ENCODE assay signal across 8 cellular contexts in the genomic region with DNA sequence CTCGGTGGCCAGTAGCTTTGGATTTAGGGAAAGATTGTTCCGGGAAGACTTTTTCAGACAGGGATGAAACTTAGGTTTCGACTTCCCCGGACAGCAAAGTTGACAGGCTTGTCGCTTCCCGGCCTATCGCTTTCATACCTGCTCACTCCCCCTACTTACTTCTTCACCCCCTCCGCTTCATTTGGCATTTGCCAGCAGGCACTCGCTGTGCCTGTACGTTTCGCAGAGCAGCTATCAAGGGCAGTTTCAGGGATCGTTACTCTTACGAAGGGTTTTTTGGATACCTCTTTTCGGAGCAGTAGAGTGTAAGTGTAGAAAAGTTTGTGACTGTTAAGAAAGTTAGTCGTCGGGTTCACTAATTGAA. TPM values are rescaled to one million over a fixed set of nuclear protein-coding genes. Genes with fewer than 3 reads are reported as not detected.
DNase-seq lines count a peak whose midpoint lies in the region; ATAC-seq and TF ChIP-seq lines count a peak whose summit lies in the region.

No MANE protein-coding gene starts in this region.

- DNase-seq in DMS79 treated with DMSO at 0.1 percent for 48 hours (lab: John Stamatoyannopoulos, UW) (peak; percentile 33), IMR-90 (peak; percentile 2), erythroblast (lab: John Stamatoyannopoulos, UW) (peak; percentile 64 to 72), osteoblast (ENCODE audit: insufficient read length, low spot score, missing footprints) (no peak), SKM-1 (lab: John Stamatoyannopoulos, UW; ENCODE audit: unreplicated experiment) (no peak), NCI-H187 treated with DMSO at 0.1 percent for 48 hours (lab: John Stamatoyannopoulos, UW) (no peak), DMS153 (lab: John Stamatoyannopoulos, UW) (no peak)
- peak; percentile 14 for DNase-seq in activated CD4-positive, alpha-beta T cell treated with anti-CD3 and anti-CD28 coated beads, Interleukin-2, amount 50 U/mL, for 1 hour

- peak overlapping the region; percentile 91 for H3K14ac ChIP-seq in IMR-90 (replicated peaks; ENCODE audit: low read depth, low read length)

- H3K27ac ChIP-seq in IMR-90 (ENCODE audit: insufficient read depth, low read length), result peak overlapping the region; percentile 62
- H3K27ac ChIP-seq in osteoblast (ENCODE audit: low read depth, low read length), result peak overlapping the region; percentile 99

- H3K4me2 ChIP-seq in IMR-90 (ENCODE audit: low read depth, low read length) (peak overlapping the region; percentile 86), osteoblast (ENCODE audit: insufficient read depth, low read length) (peak overlapping the region; percentile 83)

- H2AFZ ChIP-seq in IMR-90 (replicated peaks; ENCODE audit: low read length, poor library complexity), result peak overlapping the region; percentile 86
- peak overlapping the region; percentile 93 for H2AFZ ChIP-seq in osteoblast (ENCODE audit: low read length)

- H3K9me3 ChIP-seq in IMR-90 (ENCODE audit: control insufficient read depth, insufficient read depth, low read length), result no peaks in the 10 kb centered on the region
- no peaks in the 10 kb centered on the region for H3K9me3 ChIP-seq in osteoblast (ENCODE audit: low read depth, low read length)

- H3K9me1 ChIP-seq in IMR-90 (ENCODE audit: insufficient read depth, low read length), result peaks cover 3% of the 10 kb centered on the region; the same call in 1 of the 2 replicates

- POLR2A ChIA-PET in IMR-90 (lab: Charles Lee; ENCODE audit: unreplicated experiment), result no interaction called here

- TF ChIP-seq POLR2A in IMR-90 (IDR thresholded peaks at IDR 0.05; ENCODE audit: low read depth, low read length), result peak; percentile 17; the same call in 1 of the 2 replicates
- no peak for TF ChIP-seq POLR2A in erythroblast (IDR thresholded peaks at IDR 0.05; ENCODE audit: low read length)

- H3K18ac ChIP-seq in IMR-90 (ENCODE audit: low read depth, low read length), result peak overlapping the region; percentile 30; the same call in 1 of the 2 replicates

- H3K27me3 ChIP-seq in IMR-90 (ENCODE audit: control insufficient read depth, insufficient read depth, low read length) (no peaks in the 10 kb centered on the region), osteoblast (ENCODE audit: insufficient read depth, low read length) (no peaks in the 10 kb centered on the region)

- peaks cover 20 to 37% of the 10 kb centered on the region in 2 experiments; a peak in 3 of 4 replicates for H3K79me1 ChIP-seq in IMR-90 (ENCODE audit: low read depth in 1 of 2, low read length in 2 of 2)

- in situ Hi-C loops in IMR-90 (cut with MboI; ENCODE audit: low sequenced_read_pairs), result loop anchor here (5.0 to 25.0 kb wide), 2 partner anchors 251 to 1031 kb away; no protein-coding TSS in a partner anchor

- no peak for TF ChIP-seq RAD21 in IMR-90 (IDR thresholded peaks at IDR 0.05; ENCODE audit: low read length)

- H2AK5ac ChIP-seq in IMR-90 (ENCODE audit: low read depth, low read length), result peak overlapping the region; percentile 15; the same call in 1 of the 2 replicates

- BruUV-seq in IMR-90 (replicated peaks; lab: Mats Ljungman, UMichigan), result no TSS peak

- peak; percentile 2 for ATAC-seq in IMR-90 (ENCODE audit: low read depth)

- H3K4me1 ChIP-seq in IMR-90 (ENCODE audit: control insufficient read depth, insufficient read depth, low read length) (0 out of 2 replicates have a peak, but pooled peaks cover 4% of the 10 kb centered on the region), osteoblast (ENCODE audit: insufficient read depth, low read length) (peaks cover 14% of the 10 kb centered on the region)

- dilution Hi-C loops in IMR-90 (cut with HindIII; ENCODE audit: low sequenced_read_pairs, unreplicated experiment), result no loop called here

- H3K4me3 ChIP-seq in IMR-90 (ENCODE audit: insufficient read depth, low read depth, low read length) (peak overlapping the region; percentile 48), osteoblast (ENCODE audit: insufficient read depth, low read length) (peak overlapping the region; percentile 76)

- H2BK5ac ChIP-seq in IMR-90 (ENCODE audit: low read depth, low read length, poor library complexity, severe bottlenecking), result peak overlapping the region; percentile 65

- peak overlapping the region; percentile 94 for H2BK120ac ChIP-seq in IMR-90 (ENCODE audit: low read depth, low read length)

- CTCF ChIA-PET in IMR-90 (lab: Yijun Ruan, JAX), result interaction anchor here (1.1 kb wide), 1 partner anchor 1026 kb away, joined by 3 read pairs; no protein-coding TSS in a partner anchor

- 0% methylated on average over 2 of the region's 16 CpGs; no CpG with 5 or more reads in 1 of the 2 experiments for WGBS in IMR-90 (ENCODE audit: extremely low coverage in 2 of 2, insufficient read length in 1 of 2), 2 experiments

- peak overlapping the region; percentile 31; the same call in 1 of the 3 replicates for H2BK15ac ChIP-seq in IMR-90 (ENCODE audit: low read depth, low read length)

- H4K8ac ChIP-seq in IMR-90 (ENCODE audit: low read depth in 2 of 2, low read length in 2 of 2), result peak overlapping the region; percentile 81 to 96

- intact Hi-C loops in IMR-90 (cut with micrococcal nuclease), result loop anchor here (5.0 kb wide), 2 partner anchors 179 to 261 kb away; partner anchors contain the start of gene ATP1B1

- H4K20me1 ChIP-seq in IMR-90 (ENCODE audit: insufficient read depth, low read length), result no peaks in the 10 kb centered on the region
- no peaks in the 10 kb centered on the region for H4K20me1 ChIP-seq in osteoblast (ENCODE audit: insufficient read depth, low read length)

- peak overlapping the region; percentile 64 for H4K91ac ChIP-seq in IMR-90 (ENCODE audit: insufficient read depth, low read depth, low read length)

- peak overlapping the region; percentile 45; the same call in 1 of the 2 replicates for H2BK20ac ChIP-seq in IMR-90 (ENCODE audit: low read depth, low read length)

- H3K23ac ChIP-seq in IMR-90 (ENCODE audit: low read depth, low read length), result peak overlapping the region; percentile 88

- TF ChIP-seq CTCF in IMR-90 (conservative IDR thresholded peaks at IDR 0.05; ENCODE audit: low read depth, low read length) (no peak), osteoblast (IDR thresholded peaks at IDR 0.05; ENCODE audit: extremely low read depth, low read depth, low read length) (no peak)

- peaks cover 8% of the 10 kb centered on the region for H3K36me3 ChIP-seq in IMR-90 (ENCODE audit: control insufficient read depth, insufficient read depth, low read length)
- H3K36me3 ChIP-seq in osteoblast (ENCODE audit: insufficient read depth, low read length), result peaks cover 24% of the 10 kb centered on the region

- peak overlapping the region; percentile 86 for H3K4ac ChIP-seq in IMR-90 (ENCODE audit: low read depth, low read length)

- H3K79me2 ChIP-seq in osteoblast (ENCODE audit: insufficient read depth, low read length), result peaks cover 73% of the 10 kb centered on the region

- H3K9ac ChIP-seq in IMR-90 (ENCODE audit: low read depth, low read length), result peak overlapping the region; percentile 85

- peak overlapping the region; percentile 98 for H3K56ac ChIP-seq in IMR-90 (ENCODE audit: extremely low read depth, insufficient read depth, low read length)

- H2AK9ac ChIP-seq in IMR-90 (replicated peaks; ENCODE audit: low read depth, low read length, poor library complexity), result peak overlapping the region; percentile 71

- peak overlapping the region; percentile 75 for H4K5ac ChIP-seq in IMR-90 (ENCODE audit: low read depth, low read length)

TF ChIP-seq in IMR-90, 13 proteins besides CTCF, POLR2A, EP300 and RAD21 (continues in another document):
- TF ChIP-seq SMC3 (IDR thresholded peaks at IDR 0.05; ENCODE audit: low read depth, low read length) (no peak), USF2 (IDR thresholded peaks at IDR 0.05; ENCODE audit: low read depth, low read length) (no peak), CHD1 (IDR thresholded peaks at IDR 0.05; ENCODE audit: low read depth, low read length) (no peak), MXI1 (IDR thresholded peaks at IDR 0.05; ENCODE audit: borderline replicate concordance, low read depth, low read length) (no peak), MAFK (IDR thresholded peaks at IDR 0.05; ENCODE audit: low read depth, low read length) (no peak), ELK1 (IDR thresholded peaks at IDR 0.05; ENCODE audit: borderline replicate concordance, low read depth, low read length) (no peak), RFX5 (IDR thresholded peaks at IDR 0.05; ENCODE audit: low read depth, low read length) (no peak), CEBPB (IDR thresholded peaks at IDR 0.05; ENCODE audit: low read depth, low read length) (no peak), MAZ (IDR thresholded peaks at IDR 0.05; ENCODE audit: borderline replicate concordance, low read depth, low read length) (no peak)

RNA-seq across cellular contexts. Expression of gene BLZF1, which starts 0.4 kb away (rescaled TPM):
- total RNA-seq in IMR-90 (2012; rRNA removed) (24.2 and 38.9 TPM in 2 replicates), osteoblast (29.5 and 29.7 TPM in 2 replicates)
- 11.4 and 14.2 TPM in 2 replicates for polyA plus RNA-seq in IMR-90 (2012; rRNA removed)
- polyA plus RNA-seq in IMR-90 (2012; cell fraction: cytosol; rRNA removed), result 0.90 and 2.4 TPM in 2 replicates
- polyA plus RNA-seq in IMR-90 (2012; cell fraction: nucleus; rRNA removed; ENCODE audit: low replicate concordance), result 0.88 and 15.0 TPM in 2 replicates

RNA-seq across cellular contexts. Expression of gene NME7, which starts 0.8 kb away (rescaled TPM):
- total RNA-seq in IMR-90 (2012; rRNA removed) (18.3 and 44.4 TPM in 2 replicates), osteoblast (28.0 and 31.5 TPM in 2 replicates)
- 14.6 and 22.4 TPM in 2 replicates for polyA plus RNA-seq in IMR-90 (2012; rRNA removed)
- polyA plus RNA-seq in IMR-90 (2012; cell fraction: cytosol; rRNA removed), result 2.4 and 3.8 TPM in 2 replicates
- polyA plus RNA-seq in IMR-90 (2012; cell fraction: nucleus; rRNA removed; ENCODE audit: low replicate concordance), result 0.62 and 4.6 TPM in 2 replicates

RNA-seq across cellular contexts. Expression of gene CCDC181, which starts 58.9 kb away (rescaled TPM):
- total RNA-seq in IMR-90 (2012; rRNA removed) (0.28 TPM in 1 of 2 replicates, not detected in the other), osteoblast (0.29 and 0.36 TPM in 2 replicates)
- 0.03 and 0.07 TPM in 2 replicates for polyA plus RNA-seq in IMR-90 (2012; rRNA removed)
- 0.05 TPM in 1 of 2 replicates, not detected in the other for polyA plus RNA-seq in IMR-90 (2012; cell fraction: cytosol; rRNA removed)
- polyA plus RNA-seq in IMR-90 (2012; cell fraction: nucleus; rRNA removed; ENCODE audit: low replicate concordance), result not detected in 2 replicates

Comparison
In these comparisons a context has a peak if more than half of its experiments do, and no peak if none do; other contexts are left out.
1. DNase-seq: peak in DMS79 treated with DMSO at 0.1 percent for 48 hours (single experiment), IMR-90 (single experiment), activated CD4-positive, alpha-beta T cell treated with anti-CD3 and anti-CD28 coated beads, Interleukin-2, amount 50 U/mL, for 1 hour (single experiment) and erythroblast (2 of 2); none in osteoblast (single experiment), SKM-1 (single experiment), NCI-H187 treated with DMSO at 0.1 percent for 48 hours (single experiment) and DMS153 (single experiment).